1 cellular context compared by ENCODE assay signal in genomic region chr19:579111-579841, GRCh38.
TF ChIP-seq lines count a peak whose summit lies in the region.

No MANE protein-coding gene starts in this region.

TF ChIP-seq in GM12878, 131 proteins besides CTCF, POLR2A, EP300 and RAD21:
- TF ChIP-seq POLR2AphosphoS5 (IDR thresholded peaks at IDR 0.05; ENCODE audit: low read length) (0 out of 2 replicates have a peak, but pooled peaks have one; percentile 2), POU2F2 (IDR thresholded peaks at IDR 0.05; ENCODE audit: borderline replicate concordance, low read depth, low read length) (no peak)
